In genomic region chr4:85860066-85860465, GRCh38 we compare ENCODE assay signal across 20 cellular contexts.
DNase-seq lines count a peak whose midpoint lies in the region; ATAC-seq and TF ChIP-seq lines count a peak whose summit lies in the region.
"Had no signal": no experiment of that assay in that cellular context is flagged by ENCODE, and none has a peak within 500 bp of the region (broad histone marks: within the 10 kb centered on the region; RNA-seq: fewer than 3 reads in every experiment).

No MANE protein-coding gene starts in this region.

- intact Hi-C loops in stomach (cut with DNase I; ENCODE audit: low total_unique reads) (no loop called here), heart left ventricle (cut with DNase I) (loop anchor here in 2 of 10 donors (10.0 kb wide), 2 partner anchors 55 to 65 kb away; no protein-coding TSS in a partner anchor)

- peak; percentile 27 for DNase-seq in GM03348 (ENCODE audit: low spot score)
- peak; percentile 68 for DNase-seq in fibroblast of peridontal ligament (ENCODE audit: extremely low read depth)
- no peak for DNase-seq in stomach
- no peak for DNase-seq in heart left ventricle
- DNase-seq in DMS153 treated with DMSO at 0.1 percent for 48 hours (lab: John Stamatoyannopoulos, UW; ENCODE audit: unreplicated experiment): no peak
- DNase-seq: activated gamma-delta T cell; C1 segment of cervical spinal cord; DMS153; left ventricle myocardium superior; MV-4-11; NCI-H774; stimulated activated CD4-positive, alpha-beta T cell treated with anti-CD3 and anti-CD28 coated beads, Interleukin-15, amount 100 ng/mL, for 24 hours; T-helper 2 cell had no signal

- TF ChIP-seq EP300 in stomach (IDR thresholded peaks at IDR 0.05) (no peak), gastroesophageal sphincter (IDR thresholded peaks at IDR 0.05) (no peak)

- H3K4me3 ChIP-seq in stomach: no peak overlapping the region
- H3K4me3 ChIP-seq in heart left ventricle: no peak overlapping the region
- no peak overlapping the region for H3K4me3 ChIP-seq in gastroesophageal sphincter
- H3K4me3 ChIP-seq: esophagus muscularis mucosa, GM23338, prostate gland had no signal

- H3K36me3 ChIP-seq in stomach (no peaks in the 10 kb centered on the region), heart left ventricle (no peaks in the 10 kb centered on the region), gastroesophageal sphincter (no peaks in the 10 kb centered on the region)
- H3K36me3 ChIP-seq: esophagus muscularis mucosa, prostate gland had no signal

- H3K27me3 ChIP-seq in stomach (no peaks in the 10 kb centered on the region), heart left ventricle (no peaks in the 10 kb centered on the region), gastroesophageal sphincter (no peaks in the 10 kb centered on the region)
- H3K27me3 ChIP-seq: esophagus muscularis mucosa had no signal

- H3K4me1 ChIP-seq in stomach: peaks cover 12 to 54% (median 37%) of the 10 kb centered on the region in 4 donors
- peaks cover 0 to 25% (median 8%) of the 10 kb centered on the region in 12 donors for H3K4me1 ChIP-seq in heart left ventricle
- peaks cover 3 to 35% (median 3%) of the 10 kb centered on the region in 3 donors for H3K4me1 ChIP-seq in gastroesophageal sphincter

- no peak for TF ChIP-seq CTCF in stomach (IDR thresholded peaks at IDR 0.05)
- TF ChIP-seq CTCF in heart left ventricle (IDR thresholded peaks at IDR 0.05): no peak
- TF ChIP-seq CTCF in gastroesophageal sphincter (IDR thresholded peaks at IDR 0.05): no peak

- no peaks in the 10 kb centered on the region for H3K9me3 ChIP-seq in stomach
- H3K9me3 ChIP-seq in heart left ventricle: no peaks in the 10 kb centered on the region
- no peaks in the 10 kb centered on the region for H3K9me3 ChIP-seq in gastroesophageal sphincter
- H3K9me3 ChIP-seq: esophagus muscularis mucosa, prostate gland had no signal

- H3K27ac ChIP-seq in stomach (peak overlapping the region in 3 of 5 donors; percentile 20 to 40 (median 27)), heart left ventricle (no peak overlapping the region), gastroesophageal sphincter (no peak overlapping the region)
- H3K27ac ChIP-seq: prostate gland had no signal

- TF ChIP-seq POLR2A in stomach (IDR thresholded peaks at IDR 0.05): no peak
- no peak for TF ChIP-seq POLR2A in heart left ventricle (IDR thresholded peaks at IDR 0.05)
- no peak for TF ChIP-seq POLR2A in gastroesophageal sphincter (IDR thresholded peaks at IDR 0.05)

- ATAC-seq in SK-N-SH treated with all-trans-retinoic acid at 6 μM for 48 hours (peak; percentile 83), heart left ventricle (no peak), gastroesophageal sphincter (no peak)
- ATAC-seq: activated CD4-positive, CD25-positive, alpha-beta regulatory T cell treated with anti-CD3 and anti-CD28 coated beads, Interleukin-2, amount 50 U/mL, for 24 hours; GM23338; HepG2; left ventricle myocardium superior had no signal

- 39 to 52% (median 48%) methylated on average over 4 of the region's 4 CpGs for WGBS in stomach, 5 donors
- WGBS in heart left ventricle, 4 donors: 45 to 51% (median 48%) methylated on average over 4 of the region's 4 CpGs
- WGBS in gastroesophageal sphincter (ENCODE audit: low coverage in 1 of 2), 2 donors: 14 to 32% methylated on average over 4 of the region's 4 CpGs

TF ChIP-seq in SK-N-SH treated with all-trans-retinoic acid at 6 μM for 48 hours, 23 proteins besides CTCF, POLR2A, EP300 and RAD21:
- TF ChIP-seq RARB (CRISPR knock-in tag; IDR thresholded peaks at IDR 0.05) (no peak), TOX (CRISPR knock-in tag; IDR thresholded peaks at IDR 0.05; ENCODE audit: borderline replicate concordance) (peak; percentile 15; the same call in 1 of the 2 replicates)

Comparison
In these comparisons a context has a peak if more than half of its experiments do, and no peak if none do; other contexts are left out.
1. DNase-seq: peak in GM03348 (single experiment) and fibroblast of peridontal ligament (single experiment); none in stomach (single experiment), heart left ventricle (0 of 5) and DMS153 treated with DMSO at 0.1 percent for 48 hours (single experiment).
2. H3K27ac ChIP-seq: peak in stomach (3 of 5); none in heart left ventricle (0 of 12) and gastroesophageal sphincter (0 of 4).